1 cellular context compared by ENCODE assay signal in genomic region chrX:152451731-152451980, GRCh38.
TF ChIP-seq lines count a peak whose summit lies in the region.

No MANE protein-coding gene starts in this region.

TF ChIP-seq in H1, 55 proteins besides CTCF, POLR2A, EP300 and RAD21:
- no peak for TF ChIP-seq HDAC2 (IDR thresholded peaks at IDR 0.05; ENCODE audit: borderline replicate concordance in 1 of 2, low read depth in 2 of 2, low read length in 2 of 2)
- no peak for TF ChIP-seq EGR1 (IDR thresholded peaks at IDR 0.05; ENCODE audit: borderline replicate concordance, low read depth, low read length)
- no peak for TF ChIP-seq GABPA (IDR thresholded peaks at IDR 0.05; ENCODE audit: borderline replicate concordance, insufficient read depth, low read length)
- no peak for TF ChIP-seq KDM5A (IDR thresholded peaks at IDR 0.05; ENCODE audit: low read length)
- TF ChIP-seq YY1 (IDR thresholded peaks at IDR 0.05; ENCODE audit: low read depth, low read length), result no peak
- TF ChIP-seq, protein P1, sequence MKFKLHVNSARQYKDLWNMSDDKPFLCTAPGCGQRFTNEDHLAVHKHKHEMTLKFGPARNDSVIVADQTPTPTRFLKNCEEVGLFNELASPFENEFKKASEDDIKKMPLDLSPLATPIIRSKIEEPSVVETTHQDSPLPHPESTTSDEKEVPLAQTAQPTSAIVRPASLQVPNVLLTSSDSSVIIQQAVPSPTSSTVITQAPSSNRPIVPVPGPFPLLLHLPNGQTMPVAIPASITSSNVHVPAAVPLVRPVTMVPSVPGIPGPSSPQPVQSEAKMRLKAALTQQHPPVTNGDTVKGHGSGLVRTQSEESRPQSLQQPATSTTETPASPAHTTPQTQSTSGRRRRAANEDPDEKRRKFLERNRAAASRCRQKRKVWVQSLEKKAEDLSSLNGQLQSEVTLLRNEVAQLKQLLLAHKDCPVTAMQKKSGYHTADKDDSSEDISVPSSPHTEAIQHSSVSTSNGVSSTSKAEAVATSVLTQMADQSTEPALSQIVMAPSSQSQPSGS (IDR thresholded peaks at IDR 0.05; ENCODE audit: low read length), result no peak
- TF ChIP-seq CEBPB (IDR thresholded peaks at IDR 0.05; ENCODE audit: low read depth, low read length), result no peak
- TF ChIP-seq SP4 (IDR thresholded peaks at IDR 0.05; ENCODE audit: low read length), result no peak
- no peak for TF ChIP-seq PHF8 (conservative IDR thresholded peaks at IDR 0.05; ENCODE audit: low read depth, low read length)
- no peak for TF ChIP-seq SIX5 (IDR thresholded peaks at IDR 0.05; ENCODE audit: low read depth, low read length)
- no peak for TF ChIP-seq CHD7 (IDR thresholded peaks at IDR 0.05; ENCODE audit: insufficient replicate concordance, low read length)
